In genomic region chr1:45206808-45207624, GRCh38 we compare ENCODE assay signal across 9 cellular contexts. TPM values are rescaled to one million over a fixed set of nuclear protein-coding genes. Genes with fewer than 3 reads are reported as not detected.
DNase-seq lines count a peak whose midpoint lies in the region; ATAC-seq and TF ChIP-seq lines count a peak whose summit lies in the region.
"Had no signal": no experiment of that assay in that cellular context is flagged by ENCODE, and none has a peak within 500 bp of the region (broad histone marks: within the 10 kb centered on the region; RNA-seq: fewer than 3 reads in every experiment).

No MANE protein-coding gene starts in this region.

- H3K36me3 ChIP-seq in CD4-positive, alpha-beta memory T cell (ENCODE audit: insufficient read depth, low read length) = no peaks in the 10 kb centered on the region
- H3K36me3 ChIP-seq in endocrine pancreas (ENCODE audit: control insufficient read depth, insufficient read depth, low read length) = no peaks in the 10 kb centered on the region

- TF ChIP-seq CTCF in osteocyte (IDR thresholded peaks at IDR 0.05) = no peak

- peak overlapping the region; percentile 92 to 97 (median 94) for H3K4me3 Mint-ChIP-seq in CD4-positive, alpha-beta memory T cell
- H3K4me3 Mint-ChIP-seq in osteocyte (ENCODE audit: unreplicated experiment) = peak overlapping the region; percentile 74

- peak overlapping the region; percentile 31 for H3K27ac ChIP-seq in CD4-positive, alpha-beta memory T cell (ENCODE audit: low read depth, low read length)
- H3K27ac ChIP-seq: epithelial cell of prostate had no signal

- H3K9ac ChIP-seq in endocrine pancreas (ENCODE audit: control insufficient read depth, insufficient read depth, low read length) = peak overlapping the region; percentile 50

- H3K27me3 Mint-ChIP-seq in CD4-positive, alpha-beta memory T cell = peaks cover 1% of the 10 kb centered on the region in 2 donors
- peaks cover 70% of the 10 kb centered on the region for H3K27me3 Mint-ChIP-seq in osteocyte (ENCODE audit: unreplicated experiment)

- no peaks in the 10 kb centered on the region for H3K9me3 ChIP-seq in CD4-positive, alpha-beta memory T cell (ENCODE audit: control insufficient read depth in 1 of 2, low read length in 2 of 2)
- no peaks in the 10 kb centered on the region for H3K9me3 ChIP-seq in endocrine pancreas (ENCODE audit: control insufficient read depth, low read length)

- peaks cover 22% of the 10 kb centered on the region for H3K4me1 ChIP-seq in CD4-positive, alpha-beta memory T cell (ENCODE audit: insufficient read depth, low read length)
- H3K4me1 ChIP-seq in endocrine pancreas (ENCODE audit: control insufficient read depth, insufficient read depth, low read length) = peaks cover 4% of the 10 kb centered on the region

- H3K4me3 ChIP-seq in CD4-positive, alpha-beta memory T cell (ENCODE audit: low read length in 2 of 2) = peak overlapping the region; percentile 1 to 51
- peak overlapping the region; percentile 87 for H3K4me3 ChIP-seq in endocrine pancreas (ENCODE audit: control insufficient read depth, insufficient read depth, low read length)

- POLR2A ChIA-PET in CD4-positive, alpha-beta memory T cell (lab: Charles Lee; ENCODE audit: partially characterized antibody) = interaction anchor here (0.9 to 1.9 kb wide), 8 partner anchors 14 to 196 kb away, joined by 3 to 7 read pairs (median 4); partner anchors contain the start of genes HECTD3, MUTYH and TOE1

- intact Hi-C loops in CD4-positive, alpha-beta memory T cell (cut with micrococcal nuclease) = loop anchor here (1.0 to 10.0 kb wide), 5 partner anchors 96 to 595 kb away; partner anchors contain the start of genes HECTD3, MAST2, TESK2 and UROD

- CTCF ChIA-PET in CD4-positive, alpha-beta memory T cell (lab: Charles Lee; ENCODE audit: partially characterized antibody) = interaction anchor here (1.7 kb wide), 1 partner anchor 189 kb away, joined by 6 read pairs; no protein-coding TSS in a partner anchor

- DNase-seq in CD4-positive, alpha-beta memory T cell = no peak
- DNase-seq in NCI-H2171 treated with DMSO at 0.1 percent for 48 hours (lab: John Stamatoyannopoulos, UW) = peak; percentile 71
- no peak for DNase-seq in osteocyte (ENCODE audit: extremely low spot score, unreplicated experiment)
- DNase-seq in iPS-NIHi11 (ENCODE audit: low spot score) = no peak
- DNase-seq in mesenteric fat pad (ENCODE audit: low spot score) = no peak

- H3K9me3 Mint-ChIP-seq in CD4-positive, alpha-beta memory T cell = no peaks in the 10 kb centered on the region
- H3K9me3 Mint-ChIP-seq in osteocyte (ENCODE audit: unreplicated experiment) = no peaks in the 10 kb centered on the region

- H3K27me3 ChIP-seq in CD4-positive, alpha-beta memory T cell (ENCODE audit: insufficient read depth, low read length) = no peaks in the 10 kb centered on the region
- no peaks in the 10 kb centered on the region for H3K27me3 ChIP-seq in endocrine pancreas (ENCODE audit: control insufficient read depth, insufficient read depth, low read length)

- peaks cover 17 to 33% (median 26%) of the 10 kb centered on the region in 4 donors for H3K4me1 Mint-ChIP-seq in CD4-positive, alpha-beta memory T cell
- H3K4me1 Mint-ChIP-seq in osteocyte (ENCODE audit: unreplicated experiment) = peaks cover 13% of the 10 kb centered on the region

- peaks cover 0 to 6% of the 10 kb centered on the region in 2 donors for H3K36me3 Mint-ChIP-seq in CD4-positive, alpha-beta memory T cell
- H3K36me3 Mint-ChIP-seq in osteocyte (ENCODE audit: unreplicated experiment) = peaks cover 4% of the 10 kb centered on the region

- H3K27ac Mint-ChIP-seq in CD4-positive, alpha-beta memory T cell = peak overlapping the region; percentile 65 to 93 (median 89)
- no peak overlapping the region for H3K27ac Mint-ChIP-seq in osteocyte (ENCODE audit: unreplicated experiment)

- ATAC-seq in GM21717 (IDR thresholded peaks at IDR 0.05; ENCODE audit: unreplicated experiment) (no peak), HG03135 (IDR thresholded peaks at IDR 0.05; ENCODE audit: unreplicated experiment) (no peak)

RNA-seq across cellular contexts. Expression of gene ZSWIM5, which starts 0.6 kb away (rescaled TPM):
- 1 to 10 TPM; 3.4 to 3.7 TPM for total RNA-seq in CD4-positive, alpha-beta memory T cell
- polyA plus RNA-seq in CD4-positive, alpha-beta memory T cell = under 1 TPM; 0.09 to 0.69 TPM
- 0.57 and 0.73 TPM in 2 replicates for total RNA-seq in osteocyte
- total RNA-seq in mesenteric fat pad = 0.42 TPM
